ENCODE assay signal across 30 cellular contexts in genomic region chr19:28387507-28387906, GRCh38.
"Had no signal": no experiment of that assay in that cellular context is flagged by ENCODE, and none has a peak within 500 bp of the region (broad histone marks: within the 10 kb centered on the region; RNA-seq: fewer than 3 reads in every experiment).

No MANE protein-coding gene starts in this region.

- H3K36me3 Mint-ChIP-seq: natural killer cell; neural progenitor cell; stimulated activated memory B cell treated with anti-CD40 and anti-IgM and Interleukin-4, amounts not matched to agents 10 μg/mL and 1 μg/mL and 100 μg/mL, for 72 hours had no signal

- H3K9ac ChIP-seq: neural progenitor cell, parathyroid adenoma had no signal

- H3K79me2 ChIP-seq: parathyroid adenoma had no signal

- H3K4me3 ChIP-seq: neural progenitor cell, ovary, psoas muscle, skin epidermis, smooth muscle cell, spleen, stomach, thoracic aorta, thyroid gland, tibial nerve, upper lobe of left lung, vagina had no signal

- DNase-seq: naive thymus-derived CD4-positive, alpha-beta T cell; natural killer cell; occipital lobe; ovary; posterior cingulate gyrus; psoas muscle; right cardiac atrium; spleen; stimulated activated CD4-positive, alpha-beta T cell treated with anti-CD3 and anti-CD28 coated beads, Interleukin-12 subunit alpha, Interleukin-12 subunit beta, amount 100 ng/mL, for 4 hours; stimulated activated CD4-positive, alpha-beta T cell treated with anti-CD3 and anti-CD28 coated beads, Interleukin-1b, Interleukin-23, amount 100 ng/mL, for 48 hours; stimulated activated CD4-positive, alpha-beta T cell treated with anti-CD3 and anti-CD28 coated beads, Interleukin-4, amount 100 ng/mL, for 1 hour; stimulated activated CD4-positive, alpha-beta T cell treated with anti-CD3 and anti-CD28 coated beads, Interleukin-4, amount 100 ng/mL, for 4 hours; stimulated activated CD8-positive, alpha-beta memory T cell treated with anti-CD3 and anti-CD28 coated beads, Interleukin-4, amount 100 ng/mL, for 48 hours; stimulated activated naive CD4-positive, alpha-beta T cell; stomach; thyroid gland; trophoblast cell; upper lobe of left lung had no signal

- H3K4me2 ChIP-seq: neural progenitor cell, smooth muscle cell had no signal

- H3K4me1 ChIP-seq: neural progenitor cell, parathyroid adenoma, psoas muscle, spleen, stomach, thyroid gland, tibial nerve, upper lobe of left lung, vagina had no signal

- H3K27me3 ChIP-seq: neural progenitor cell, ovary, spleen, stomach, thyroid gland, tibial nerve, upper lobe of left lung, vagina had no signal

- H3K27ac Mint-ChIP-seq: nephron; neural progenitor cell; progenitor cell of endocrine pancreas; stimulated activated memory B cell treated with anti-CD40 and anti-IgM and Interleukin-4, amounts not matched to agents 10 μg/mL and 1 μg/mL and 100 μg/mL, for 72 hours; stimulated activated naive CD8-positive, alpha-beta T cell treated with anti-CD3 and anti-CD28 coated beads, Interleukin-15, Interleukin-2, amounts not matched to agents 100 ng/mL and 50 ng/mL, for 24 hours had no signal

- H3K36me3 ChIP-seq: neural progenitor cell, ovary, spleen, stomach, thoracic aorta, thyroid gland, tibial nerve, upper lobe of left lung, vagina had no signal

- H2AFZ ChIP-seq: neural progenitor cell, parathyroid adenoma had no signal

- ATAC-seq: naive thymus-derived CD4-positive, alpha-beta T cell; psoas muscle; right cardiac atrium; sciatic nerve had no signal

- H3K27ac ChIP-seq: neural progenitor cell, ovary, parathyroid adenoma, psoas muscle, skin epidermis, spleen, stomach, thoracic aorta, thyroid gland, tibial nerve, upper lobe of left lung, vagina had no signal

- H3K9me3 ChIP-seq: ovary, psoas muscle, thoracic aorta, thyroid gland, upper lobe of left lung, vagina had no signal

- H3K9me3 Mint-ChIP-seq: natural killer cell, neural progenitor cell had no signal

- H3K4me3 Mint-ChIP-seq: natural killer cell; nephron; neural progenitor cell; stimulated activated memory B cell treated with anti-CD40 and anti-IgM and Interleukin-4, amounts not matched to agents 10 μg/mL and 1 μg/mL and 100 μg/mL, for 72 hours; stimulated activated naive CD8-positive, alpha-beta T cell treated with anti-CD3 and anti-CD28 coated beads, Interleukin-15, Interleukin-2, amounts not matched to agents 100 ng/mL and 50 ng/mL, for 24 hours had no signal

- H3K27me3 Mint-ChIP-seq: naive thymus-derived CD4-positive, alpha-beta T cell; stimulated activated memory B cell treated with anti-CD40 and anti-IgM and Interleukin-4, amounts not matched to agents 10 μg/mL and 1 μg/mL and 100 μg/mL, for 72 hours; stimulated activated naive CD8-positive, alpha-beta T cell treated with anti-CD3 and anti-CD28 coated beads, Interleukin-15, Interleukin-2, amounts not matched to agents 100 ng/mL and 50 ng/mL, for 24 hours had no signal

- H3K4me1 Mint-ChIP-seq: nephron; neural progenitor cell; stimulated activated memory B cell treated with anti-CD40 and anti-IgM and Interleukin-4, amounts not matched to agents 10 μg/mL and 1 μg/mL and 100 μg/mL, for 72 hours had no signal
